In genomic region chr12:80472912-80473500, GRCh38 we compare ENCODE assay signal across 1 cellular context.
TF ChIP-seq lines count a peak whose summit lies in the region.

No MANE protein-coding gene starts in this region.

TF ChIP-seq in GM12878, 131 proteins besides CTCF, POLR2A, EP300 and RAD21 (continued from another document):
- TF ChIP-seq MLLT1 (IDR thresholded peaks at IDR 0.05): no peak
- peak; percentile 27; the same call in 1 of the 2 replicates for TF ChIP-seq RUNX3 (IDR thresholded peaks at IDR 0.05; ENCODE audit: low read length)
- no peak for TF ChIP-seq NR2F1 (conservative IDR thresholded peaks at IDR 0.05)
- TF ChIP-seq CREM (IDR thresholded peaks at IDR 0.05; ENCODE audit: low read depth): 0 out of 2 replicates have a peak, but pooled peaks have one; percentile 22
- TF ChIP-seq E4F1 (IDR thresholded peaks at IDR 0.05; ENCODE audit: borderline replicate concordance, partially characterized antibody): no peak
- TF ChIP-seq BCL3 (IDR thresholded peaks at IDR 0.05; ENCODE audit: borderline replicate concordance, insufficient read depth, low read depth, low read length, poor library complexity, severe bottlenecking): no peak
- TF ChIP-seq BMI1 (IDR thresholded peaks at IDR 0.05; ENCODE audit: borderline replicate concordance): no peak
- TF ChIP-seq RB1 (IDR thresholded peaks at IDR 0.05; ENCODE audit: borderline replicate concordance): peak; percentile 38; the same call in 1 of the 2 replicates
- TF ChIP-seq SPI1 (IDR thresholded peaks at IDR 0.05; ENCODE audit: borderline replicate concordance, insufficient read depth, low read depth, low read length): no peak
